Comparison of ENCODE assay signal across 8 cellular contexts in the genomic region with DNA sequence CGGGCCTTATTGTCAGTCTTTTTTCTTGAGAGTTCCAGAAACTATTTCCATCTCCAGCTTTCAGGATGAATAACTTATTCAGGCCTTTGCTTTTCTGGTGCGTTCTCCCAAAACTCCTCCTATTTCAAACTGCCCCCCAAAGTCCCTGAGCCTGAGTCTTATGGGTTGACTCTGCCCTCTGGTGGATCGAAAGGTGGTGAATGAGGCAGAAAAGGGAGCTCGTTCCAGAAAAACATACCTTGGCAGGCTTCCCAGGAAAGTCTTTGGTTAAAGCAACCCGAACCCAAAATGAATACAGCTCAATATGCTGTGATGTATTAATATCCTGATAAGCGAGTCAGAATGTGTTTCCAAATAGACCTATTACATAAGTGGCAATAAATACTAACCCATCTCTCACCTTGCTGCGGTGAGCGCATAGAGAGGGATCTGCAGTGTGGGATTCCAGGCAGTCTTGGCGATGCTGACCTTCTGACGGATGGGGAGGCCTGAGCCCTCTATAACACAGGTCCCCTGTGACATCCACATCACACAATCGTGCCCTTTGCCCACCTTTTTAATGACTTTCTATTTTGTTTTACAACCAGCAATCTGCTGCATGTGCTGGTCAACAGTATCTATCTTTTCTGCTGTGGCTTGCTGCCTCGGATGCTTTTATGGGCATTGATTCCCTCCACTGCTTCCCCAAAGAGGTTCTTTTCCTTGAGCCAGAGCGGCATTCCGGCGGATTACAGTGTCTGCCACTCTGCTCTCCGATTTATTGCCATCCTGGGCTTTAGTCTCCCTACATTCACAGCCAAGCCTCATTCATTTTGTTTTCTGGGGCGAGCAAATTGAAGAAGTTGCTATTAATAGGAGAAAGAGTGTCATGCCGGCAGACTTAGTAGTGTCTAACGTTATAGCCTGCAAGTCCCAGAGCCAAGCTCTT.
A peak's percentile ranks its signal among the peaks of the same experiment; 100 is the strongest.
DNase-seq lines count a peak whose midpoint lies in the region; ATAC-seq and TF ChIP-seq lines count a peak whose summit lies in the region.

No MANE protein-coding gene starts in this region.

- peaks cover 38% of the 10 kb centered on the region for H3K4me1 ChIP-seq in iPS-20b (ENCODE audit: insufficient read depth, low read length)
- peaks cover 0 to 19% (median 12%) of the 10 kb centered on the region in 6 donors for H3K4me1 ChIP-seq in spleen

- H3K27me3 ChIP-seq in brain microvascular endothelial cell (replicated peaks): no peaks in the 10 kb centered on the region
- H3K27me3 ChIP-seq in iPS-20b (ENCODE audit: insufficient read depth, low read length): no peaks in the 10 kb centered on the region
- no peaks in the 10 kb centered on the region for H3K27me3 ChIP-seq in spleen (replicated peaks in 1 of 7)

- TF ChIP-seq POLR2A in spleen (IDR thresholded peaks at IDR 0.05): no peak

- H3K36me3 Mint-ChIP-seq in activated CD4-positive, alpha-beta memory T cell treated with anti-CD3 and anti-CD28 coated beads for 36 hours: no peaks in the 10 kb centered on the region

- H3K4me3 Mint-ChIP-seq in activated CD4-positive, alpha-beta memory T cell treated with anti-CD3 and anti-CD28 coated beads for 36 hours: no peak overlapping the region

- WGBS in spleen, 5 donors: 53 to 62% (median 59%) methylated on average over 19 of the region's 19 CpGs

- no peaks in the 10 kb centered on the region for H3K27me3 Mint-ChIP-seq in activated CD4-positive, alpha-beta memory T cell treated with anti-CD3 and anti-CD28 coated beads for 36 hours

- no peaks in the 10 kb centered on the region for H3K36me3 ChIP-seq in brain microvascular endothelial cell (replicated peaks)
- no peaks in the 10 kb centered on the region for H3K36me3 ChIP-seq in iPS-20b (ENCODE audit: insufficient read depth, low read depth, low read length)
- H3K36me3 ChIP-seq in spleen: no peaks in the 10 kb centered on the region

- ATAC-seq in GM19324 (IDR thresholded peaks at IDR 0.05; ENCODE audit: low FRiP score, unreplicated experiment): no peak
- ATAC-seq in HG02610 (IDR thresholded peaks at IDR 0.05; ENCODE audit: unreplicated experiment): no peak

- H3K9me3 Mint-ChIP-seq in activated CD4-positive, alpha-beta memory T cell treated with anti-CD3 and anti-CD28 coated beads for 36 hours: no peaks in the 10 kb centered on the region

- CTCF ChIA-PET in activated CD4-positive, alpha-beta memory T cell treated with anti-CD3 and anti-CD28 coated beads for 36 hours (lab: Charles Lee): interaction anchor here (1.0 to 1.5 kb wide), 4 partner anchors 259 to 433 kb away, joined by 3 to 4 read pairs (median 4); no protein-coding TSS in a partner anchor

- peak overlapping the region; percentile 59 for H3K27ac ChIP-seq in brain microvascular endothelial cell
- no peak overlapping the region for H3K27ac ChIP-seq in iPS-20b (ENCODE audit: low read length)
- peak overlapping the region in 3 of 8 donors; percentile 14 to 58 (median 23) for H3K27ac ChIP-seq in spleen

- no peaks in the 10 kb centered on the region for H3K9me3 ChIP-seq in iPS-20b (ENCODE audit: insufficient read depth, low read depth, low read length)
- no peaks in the 10 kb centered on the region for H3K9me3 ChIP-seq in spleen

- no peak overlapping the region for H3K27ac Mint-ChIP-seq in activated CD4-positive, alpha-beta memory T cell treated with anti-CD3 and anti-CD28 coated beads for 36 hours

- no peaks in the 10 kb centered on the region for H3K4me1 Mint-ChIP-seq in activated CD4-positive, alpha-beta memory T cell treated with anti-CD3 and anti-CD28 coated beads for 36 hours (ENCODE audit: low read depth)

- POLR2A ChIA-PET in activated CD4-positive, alpha-beta memory T cell treated with anti-CD3 and anti-CD28 coated beads for 36 hours (lab: Charles Lee): no interaction called here

- peak; percentile 85 for TF ChIP-seq CTCF in brain microvascular endothelial cell (IDR thresholded peaks at IDR 0.05; ENCODE audit: low read depth, low read length, missing control alignments)
- TF ChIP-seq CTCF in spleen (IDR thresholded peaks at IDR 0.05 in 8 of 11, conservative IDR thresholded peaks at IDR 0.05 in 3 of 11): peak in 8 of 11 experiments; percentile 16 to 52 (median 44)

- peak overlapping the region; percentile 26 for H3K4me3 ChIP-seq in brain microvascular endothelial cell (ENCODE audit: low read depth, low read length)
- H3K4me3 ChIP-seq in iPS-20b (ENCODE audit: low read length): peak overlapping the region; percentile 54
- peak overlapping the region; percentile 4 to 64 (median 32) for H3K4me3 ChIP-seq in spleen

- in situ Hi-C loops in brain microvascular endothelial cell (cut with HindIII; ENCODE audit: low pct_ligation_motif_present, low sequenced_read_pairs): no loop called here

- DNase-seq in GDM1 (lab: John Stamatoyannopoulos, UW) (peak; percentile 3), NCI-H2029 treated with DMSO at 0.1 percent for 48 hours (lab: John Stamatoyannopoulos, UW) (peak; percentile 20), brain microvascular endothelial cell (peak; percentile 92), spleen (no peak)
- no peak for DNase-seq in activated CD4-positive, alpha-beta memory T cell treated with anti-CD3 and anti-CD28 coated beads for 36 hours

- no peak overlapping the region for H3K9ac ChIP-seq in iPS-20b (ENCODE audit: low read depth, low read length)

- intact Hi-C loops in spleen (cut with DNase I; ENCODE audit: low total_unique reads): no loop called here
- intact Hi-C loops in activated CD4-positive, alpha-beta memory T cell treated with anti-CD3 and anti-CD28 coated beads for 36 hours (cut with micrococcal nuclease): no loop called here

Comparison
In these comparisons a context has a peak if more than half of its experiments do, and no peak if none do; other contexts are left out.
1. DNase-seq: peak in GDM1 (single experiment), NCI-H2029 treated with DMSO at 0.1 percent for 48 hours (single experiment) and brain microvascular endothelial cell (single experiment); none in spleen (single experiment) and activated CD4-positive, alpha-beta memory T cell treated with anti-CD3 and anti-CD28 coated beads for 36 hours (single experiment).
2. Peak in every context shown above with its lines, with median percentiles within 50 percentile points of each other: H3K4me3 ChIP-seq.